Comparison of ENCODE assay signal across 10 cellular contexts in the genomic region with DNA sequence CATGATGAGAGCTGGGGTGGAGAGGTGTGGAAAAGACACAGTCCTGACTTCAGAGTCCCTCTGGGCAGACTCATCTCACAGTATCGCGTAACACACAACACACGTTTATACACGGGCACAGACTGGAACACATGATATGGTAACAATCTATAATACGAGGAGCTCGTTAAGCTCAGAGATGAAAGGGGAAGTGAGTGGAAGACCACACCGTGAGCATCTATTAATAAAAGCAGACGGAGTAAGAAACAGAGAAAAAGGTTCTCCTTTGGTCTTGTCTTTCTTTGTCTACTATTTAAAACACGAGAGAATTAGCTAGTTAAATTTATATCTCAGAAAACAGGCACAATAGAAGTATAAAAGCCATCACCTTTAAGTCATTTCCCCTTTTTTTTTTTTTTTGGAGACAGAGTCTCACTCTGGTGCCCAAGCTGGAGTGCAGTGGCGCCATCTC. TPM values are rescaled to one million over a fixed set of nuclear protein-coding genes. Genes with fewer than 3 reads are reported as not detected.
DNase-seq lines count a peak whose midpoint lies in the region; ATAC-seq and TF ChIP-seq lines count a peak whose summit lies in the region.
"Had no signal": no experiment of that assay in that cellular context is flagged by ENCODE, and none has a peak within 500 bp of the region (broad histone marks: within the 10 kb centered on the region; RNA-seq: fewer than 3 reads in every experiment).

No MANE protein-coding gene starts in this region.

- intact Hi-C loops in mammary epithelial cell (cut with micrococcal nuclease): loop anchor here (1.0 to 2.0 kb wide), 3 partner anchors 18 to 34 kb away; no protein-coding TSS in a partner anchor
- intact Hi-C loops in posterior vena cava (cut with DNase I): no loop called here

- no peak for TF ChIP-seq CTCF in mammary epithelial cell (conservative IDR thresholded peaks at IDR 0.05 in 1 of 2, IDR thresholded peaks at IDR 0.05 in 1 of 2; ENCODE audit: extremely low read depth in 1 of 2, insufficient read depth in 1 of 2, low read depth in 1 of 2, low read length in 2 of 2)

- H3K9me3 ChIP-seq in BLaER1 treated with 17β-estradiol and CSF1 and Interleukin-3, amounts not matched to agents 10 nM and 100 nM (replicated peaks in 1 of 11): no peaks in the 10 kb centered on the region
- no peaks in the 10 kb centered on the region for H3K9me3 ChIP-seq in mammary epithelial cell (replicated peaks; ENCODE audit: insufficient read depth, low read length)
- H3K9me3 ChIP-seq: gastroesophageal sphincter had no signal

- H3K36me3 ChIP-seq in BLaER1 treated with 17β-estradiol and CSF1 and Interleukin-3, amounts not matched to agents 10 nM and 100 nM: peaks cover 0 to 41% (median 19%) of the 10 kb centered on the region in 11 experiments; a peak in 13 of 22 replicates
- H3K36me3 ChIP-seq in mammary epithelial cell (ENCODE audit: insufficient read depth, low read length): peaks cover 5% of the 10 kb centered on the region
- H3K36me3 ChIP-seq: gastroesophageal sphincter had no signal

- H3K27ac ChIP-seq in BLaER1 treated with 17β-estradiol and CSF1 and Interleukin-3, amounts not matched to agents 10 nM and 100 nM: peak overlapping the region in 9 of 11 experiments; percentile 4 to 64 (median 43); a peak in 16 of 22 replicates
- peak overlapping the region; percentile 93 for H3K27ac ChIP-seq in mammary epithelial cell (ENCODE audit: insufficient read depth, low read depth, low read length)
- H3K27ac ChIP-seq: gastroesophageal sphincter had no signal

- H3K4me1 ChIP-seq in BLaER1 treated with 17β-estradiol and CSF1 and Interleukin-3, amounts not matched to agents 10 nM and 100 nM: peaks cover 98 to 100% (median 100%) of the 10 kb centered on the region in 10 experiments
- peaks cover 86% of the 10 kb centered on the region for H3K4me1 ChIP-seq in mammary epithelial cell (ENCODE audit: insufficient read depth, low read length)

- H3K9ac ChIP-seq in BLaER1 treated with 17β-estradiol and CSF1 and Interleukin-3, amounts not matched to agents 10 nM and 100 nM: peak overlapping the region in 6 of 11 experiments; percentile 1 to 49 (median 30); a peak in 6 of 22 replicates
- peak overlapping the region; percentile 75 for H3K9ac ChIP-seq in mammary epithelial cell (ENCODE audit: insufficient read depth, low read length)

- peak; percentile 69 to 78 for DNase-seq in Kasumi-1 (lab: John Stamatoyannopoulos, UW)
- no peak for DNase-seq in mammary epithelial cell
- no peak for DNase-seq in NCI-H510A (lab: John Stamatoyannopoulos, UW)
- no peak for DNase-seq in AG08396 (ENCODE audit: low spot score)
- DNase-seq in posterior vena cava (ENCODE audit: low spot score): no peak
- DNase-seq in HT-29 (ENCODE audit: low spot score): no peak
- DNase-seq: activated CD4-positive, alpha-beta T cell treated with anti-CD3 and anti-CD28 coated beads for 48 hours had no signal

- peak; percentile 55 for ATAC-seq in GM19452 (IDR thresholded peaks at IDR 0.05; ENCODE audit: unreplicated experiment)
- ATAC-seq: gastroesophageal sphincter had no signal

- peak overlapping the region; percentile 74 to 100 (median 89) for H3K4me2 ChIP-seq in BLaER1 treated with 17β-estradiol and CSF1 and Interleukin-3, amounts not matched to agents 10 nM and 100 nM
- H3K4me2 ChIP-seq in mammary epithelial cell (ENCODE audit: insufficient read depth, low read depth, low read length): peak overlapping the region; percentile 90

- in situ Hi-C loops in mammary epithelial cell (cut with MboI; ENCODE audit: low sequenced_read_pairs in 2 of 2): no loop called here

- H3K79me2 ChIP-seq in mammary epithelial cell (ENCODE audit: insufficient read depth, low read length): peaks cover 100% of the 10 kb centered on the region

- TSS peak; percentile 82 for BruUV-seq in mammary epithelial cell (replicated peaks; lab: Mats Ljungman, UMichigan)

- peaks cover 100% of the 10 kb centered on the region in 11 experiments for H4K20me1 ChIP-seq in BLaER1 treated with 17β-estradiol and CSF1 and Interleukin-3, amounts not matched to agents 10 nM and 100 nM
- H4K20me1 ChIP-seq in mammary epithelial cell (ENCODE audit: insufficient read depth, low read length): peaks cover 29% of the 10 kb centered on the region

- 13% methylated on average over 10 of the region's 10 CpGs for WGBS in mammary epithelial cell (ENCODE audit: low coverage, missing lambda C conversion rate)

- CTCF ChIA-PET in mammary epithelial cell (lab: Charles Lee; ENCODE audit: low non-redundant PET): no interaction called here

- no peak overlapping the region for H3K4me3 ChIP-seq in BLaER1 treated with 17β-estradiol and CSF1 and Interleukin-3, amounts not matched to agents 10 nM and 100 nM
- H3K4me3 ChIP-seq in mammary epithelial cell (replicated peaks in 1 of 3; ENCODE audit: insufficient read depth in 1 of 3, low read depth in 2 of 3, low read length in 3 of 3): peak overlapping the region in 1 of 3 experiments; percentile 27
- H3K4me3 ChIP-seq: gastroesophageal sphincter had no signal

- no peak overlapping the region for H2AFZ ChIP-seq in mammary epithelial cell (ENCODE audit: low read depth, low read length)

- no peaks in the 10 kb centered on the region for H3K27me3 ChIP-seq in BLaER1 treated with 17β-estradiol and CSF1 and Interleukin-3, amounts not matched to agents 10 nM and 100 nM
- no peaks in the 10 kb centered on the region for H3K27me3 ChIP-seq in mammary epithelial cell (ENCODE audit: insufficient read depth, low read length)
- H3K27me3 ChIP-seq: gastroesophageal sphincter had no signal

- dilution Hi-C loops in mammary epithelial cell (cut with HindIII; ENCODE audit: low sequenced_read_pairs): no loop called here

RNA-seq across cellular contexts. Expression of gene ANKRD11, which starts 13.5 kb away (rescaled TPM):
- total RNA-seq in mammary epithelial cell (100 to 1,000 TPM in 1 of 2 donors, 10 to 100 TPM in 1; 97.4 to 224 TPM), posterior vena cava (100 to 1,000 TPM in 1 of 2 donors, 10 to 100 TPM in 1; 95.0 to 110 TPM)
- polyA plus RNA-seq in mammary epithelial cell: 48.1 TPM
- 113 TPM for polyA minus RNA-seq in mammary epithelial cell
- total RNA-seq in HT-29 (2014; rRNA removed; shearing (Covaris generic)): 92.5 and 122 TPM in 2 replicates

RNA-seq across cellular contexts. Expression of gene SPG7, which starts 31.4 kb away (rescaled TPM):
- total RNA-seq in mammary epithelial cell: 100 to 1,000 TPM in 1 of 2 donors, 10 to 100 TPM in 1; 91.9 to 102 TPM
- polyA plus RNA-seq in mammary epithelial cell: 49.6 TPM
- 86.2 TPM for polyA minus RNA-seq in mammary epithelial cell
- 10 to 100 TPM; 64.1 to 65.2 TPM for total RNA-seq in posterior vena cava
- 150 and 162 TPM in 2 replicates for total RNA-seq in HT-29 (2014; rRNA removed; shearing (Covaris generic))

Comparison
In these comparisons a context has a peak if more than half of its experiments do, and no peak if none do; other contexts are left out.
1. DNase-seq: peak in Kasumi-1 (2 of 2); none in mammary epithelial cell (single experiment), NCI-H510A (single experiment), AG08396 (single experiment), posterior vena cava (single experiment) and HT-29 (single experiment).